7 cellular contexts compared by ENCODE assay signal in the genomic region with DNA sequence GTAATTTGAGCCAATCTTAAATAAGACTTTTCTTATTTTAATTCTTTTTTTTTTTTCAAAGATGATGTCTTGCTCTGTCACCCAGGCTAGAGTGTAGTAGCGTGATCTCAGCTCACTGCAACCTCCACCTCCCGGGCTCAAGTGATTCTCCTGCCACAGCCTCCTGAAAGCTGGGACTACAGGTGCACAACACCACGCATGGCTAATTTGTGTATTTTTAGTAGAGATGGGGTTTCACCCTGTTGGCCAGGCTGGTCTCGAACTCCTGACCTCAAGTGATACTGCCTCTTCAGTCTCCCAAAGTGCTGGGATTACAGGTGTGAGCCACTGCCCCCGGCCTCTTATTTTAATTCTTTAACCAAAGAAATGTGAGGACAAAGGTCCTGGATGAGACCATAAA. TPM values are rescaled to one million over a fixed set of nuclear protein-coding genes. Genes with fewer than 3 reads are reported as not detected.
DNase-seq lines count a peak whose midpoint lies in the region; ATAC-seq and TF ChIP-seq lines count a peak whose summit lies in the region.
"Not testable (repeated sequence)": the region's sequence is repeated elsewhere in the genome, so short reads cannot be mapped to it uniquely, and the experiment has no call there.

No MANE protein-coding gene starts in this region.

- H4K20me1 ChIP-seq in OCI-LY7 (ENCODE audit: insufficient read depth, low read length) = not testable (repeated sequence)

- 99% methylated on average over 5 of the region's 5 CpGs for WGBS in mesenchymal stem cell

- not testable (repeated sequence) for TF ChIP-seq CTCF in OCI-LY7 (conservative IDR thresholded peaks at IDR 0.05; ENCODE audit: low read length)

- H2BK120ac ChIP-seq in mesenchymal stem cell (ENCODE audit: low read depth, low read length) = not testable (repeated sequence)

- not testable (repeated sequence) for H3K36me3 ChIP-seq in OCI-LY7 (ENCODE audit: insufficient read depth, low read length); mesenchymal stem cell (ENCODE audit: control insufficient read depth in 1 of 2, insufficient read depth in 2 of 2, low read depth in 1 of 2, low read length in 2 of 2)

- H3K9me2 ChIP-seq in OCI-LY7 (ENCODE audit: insufficient read depth, low read length) = not testable (repeated sequence)

- intact Hi-C loops in OCI-LY7 (cut with micrococcal nuclease; ENCODE audit: unreplicated experiment) = not testable (repeated sequence)

- peak overlapping the region; percentile 32 for H3K4me2 ChIP-seq in OCI-LY7 (ENCODE audit: low read length)
- not testable (repeated sequence) for H3K4me2 ChIP-seq in mesenchymal stem cell (ENCODE audit: low read length, poor library complexity, severe bottlenecking)

- H2BK12ac ChIP-seq in mesenchymal stem cell (ENCODE audit: low read length in 2 of 2) = peak overlapping the region in 1 of 2 experiments; percentile 88

- H3K18ac ChIP-seq in mesenchymal stem cell (ENCODE audit: low read depth in 1 of 2, low read length in 2 of 2) = peak overlapping the region; percentile 37 to 58

- H3K79me2 ChIP-seq in OCI-LY7 (ENCODE audit: insufficient read depth, low read depth, low read length) = not testable (repeated sequence)

- peak overlapping the region; percentile 74; the same call in 1 of the 2 replicates for H2AFZ ChIP-seq in OCI-LY7 (ENCODE audit: low read length)
- H2AFZ ChIP-seq in mesenchymal stem cell (ENCODE audit: low read depth, low read length) = not testable (repeated sequence)

- H3K9ac ChIP-seq in mesenchymal stem cell (ENCODE audit: low read length) = peak overlapping the region; percentile 29

- ATAC-seq in GM18517 (IDR thresholded peaks at IDR 0.05; ENCODE audit: unreplicated experiment) = peak; percentile 20
- peak; percentile 28 for ATAC-seq in GM19395 (IDR thresholded peaks at IDR 0.05; ENCODE audit: unreplicated experiment)
- ATAC-seq in GM21737 (IDR thresholded peaks at IDR 0.05; ENCODE audit: unreplicated experiment) = peak; percentile 9
- ATAC-seq in HG02840 (IDR thresholded peaks at IDR 0.05; ENCODE audit: low FRiP score, unreplicated experiment) = peak; percentile 12
- ATAC-seq in HG03196 (IDR thresholded peaks at IDR 0.05; ENCODE audit: unreplicated experiment) = peak; percentile 12

- not testable (repeated sequence) for H3K27ac ChIP-seq in OCI-LY7 (ENCODE audit: low read depth, low read length, poor library complexity, severe bottlenecking)
- H3K27ac ChIP-seq in mesenchymal stem cell (ENCODE audit: low read length, poor library complexity, severe bottlenecking) = peak overlapping the region; percentile 80

- POLR2A ChIA-PET in OCI-LY7 (lab: Charles Lee) = interaction anchor here (0.5 to 1.7 kb wide), 4 partner anchors 29 to 683 kb away, joined by 3 to 12 read pairs (median 4); no protein-coding TSS in a partner anchor

- peak overlapping the region; percentile 44 for H2BK15ac ChIP-seq in mesenchymal stem cell (ENCODE audit: low read depth, poor library complexity, severe bottlenecking)

- H3K79me1 ChIP-seq in mesenchymal stem cell (replicated peaks; ENCODE audit: low read length, poor library complexity, severe bottlenecking) = not testable (repeated sequence)

- not testable (repeated sequence) for BruUV-seq in OCI-LY7 (replicated peaks; lab: Mats Ljungman, UMichigan)

- not testable (repeated sequence) for H3K27me3 ChIP-seq in mesenchymal stem cell (ENCODE audit: control insufficient read depth in 1 of 2, insufficient read depth in 1 of 2, low read length in 2 of 2)

- CTCF ChIA-PET in OCI-LY7 (lab: Charles Lee; ENCODE audit: unreplicated experiment) = not testable (repeated sequence)

- DNase-seq in OCI-LY7 (ENCODE audit: low spot score) = peak; percentile 51
- not testable (repeated sequence) for DNase-seq in mesenchymal stem cell

- H3K4me3 ChIP-seq in OCI-LY7 (ENCODE audit: low read depth, low read length, poor library complexity, severe bottlenecking); mesenchymal stem cell (ENCODE audit: insufficient read depth in 1 of 2, low read depth in 1 of 2, low read length in 2 of 2): not testable (repeated sequence)

- H3K23ac ChIP-seq in mesenchymal stem cell (ENCODE audit: low read length in 2 of 2) = not testable (repeated sequence)

- H2BK5ac ChIP-seq in mesenchymal stem cell (ENCODE audit: low read depth, low read length, poor library complexity, severe bottlenecking) = not testable (repeated sequence)

- H3K4me1 ChIP-seq in OCI-LY7 (ENCODE audit: insufficient read depth, low read length, poor library complexity, severe bottlenecking) = peaks cover 36% of the 10 kb centered on the region
- H3K4me1 ChIP-seq in mesenchymal stem cell (ENCODE audit: control insufficient read depth, insufficient read depth, low read depth, low read length) = not testable (repeated sequence)

- peak overlapping the region; percentile 51 for H2AK5ac ChIP-seq in mesenchymal stem cell (ENCODE audit: low read length, severe bottlenecking)

- peak overlapping the region in 1 of 2 experiments; percentile 53 for H3K4ac ChIP-seq in mesenchymal stem cell (ENCODE audit: low read depth in 1 of 2, low read length in 2 of 2)

- H3K9me3 ChIP-seq in OCI-LY7 (ENCODE audit: low read length); mesenchymal stem cell (ENCODE audit: control insufficient read depth, low read length): not testable (repeated sequence)

- H4K8ac ChIP-seq in mesenchymal stem cell (ENCODE audit: low read length) = not testable (repeated sequence)

- H4K91ac ChIP-seq in mesenchymal stem cell (ENCODE audit: low read length) = peak overlapping the region; percentile 83

- H3K14ac ChIP-seq in mesenchymal stem cell (ENCODE audit: low read length in 2 of 2) = peak overlapping the region in 1 of 2 experiments; percentile 38

RNA-seq across cellular contexts. Expression of a gene that starts 20.8 kb away (rescaled TPM):
- total RNA-seq in OCI-LY7 (2014; rRNA removed; shearing (Covaris generic)) = 0.77 TPM in 1 of 2 replicates, not detected in the other
- total RNA-seq in OCI-LY7 (2022) = not detected in 2 replicates
- polyA plus RNA-seq in mesenchymal stem cell (2013, experiment 1 of 2) = 85.6 TPM
- polyA plus RNA-seq in mesenchymal stem cell (2013, experiment 2 of 2) = 87.7 TPM

RNA-seq across cellular contexts. Expression of a gene that starts 25.9 kb away (rescaled TPM):
- total RNA-seq in OCI-LY7 (2014; rRNA removed; shearing (Covaris generic)) = 35.8 and 38.9 TPM in 2 replicates
- total RNA-seq in OCI-LY7 (2022) = 66.5 and 72.0 TPM in 2 replicates
- polyA plus RNA-seq in mesenchymal stem cell (2013, experiment 1 of 2) = 38.0 TPM
- 39.2 TPM for polyA plus RNA-seq in mesenchymal stem cell (2013, experiment 2 of 2)
